ENCODE assay signal across 1 cellular context in genomic region chrX:150547511-150548115, GRCh38.
A peak's percentile ranks its signal among the peaks of the same experiment; 100 is the strongest.
TF ChIP-seq lines count a peak whose summit lies in the region.

No MANE protein-coding gene starts in this region.

TF ChIP-seq in HepG2, 621 proteins besides CTCF, POLR2A, EP300 and RAD21 (continued from another document and continues in another):
- TF ChIP-seq TFAP4 (IDR thresholded peaks at IDR 0.05; ENCODE audit: borderline replicate concordance, low read depth): no peak
- no peak for TF ChIP-seq ZNF609 (CRISPR knock-in tag; IDR thresholded peaks at IDR 0.05; ENCODE audit: borderline replicate concordance)
- no peak for TF ChIP-seq TEAD2 (CRISPR knock-in tag; IDR thresholded peaks at IDR 0.05)
- TF ChIP-seq ZNF34 (CRISPR knock-in tag; IDR thresholded peaks at IDR 0.05; ENCODE audit: borderline replicate concordance): no peak
- no peak for TF ChIP-seq SIX4 (CRISPR knock-in tag; IDR thresholded peaks at IDR 0.05)
- no peak; the same call in 1 of the 2 replicates for TF ChIP-seq NRL (CRISPR knock-in tag; IDR thresholded peaks at IDR 0.05; ENCODE audit: borderline replicate concordance)
- no peak for TF ChIP-seq ZNF468 (CRISPR knock-in tag; IDR thresholded peaks at IDR 0.05)
- TF ChIP-seq AGO1 (IDR thresholded peaks at IDR 0.05; ENCODE audit: low read depth, low read length, poor library complexity, severe bottlenecking): no peak
- no peak for TF ChIP-seq ZNF276 (CRISPR knock-in tag; IDR thresholded peaks at IDR 0.05; ENCODE audit: low read depth)
- no peak for TF ChIP-seq SMC3 (IDR thresholded peaks at IDR 0.05; ENCODE audit: low read length)
- no peak for TF ChIP-seq ZNF569 (CRISPR knock-in tag; IDR thresholded peaks at IDR 0.05; ENCODE audit: borderline replicate concordance)
- no peak for TF ChIP-seq GABPA (IDR thresholded peaks at IDR 0.05; ENCODE audit: low read depth, low read length)
- no peak for TF ChIP-seq GABPA (CRISPR knock-in tag; IDR thresholded peaks at IDR 0.05; ENCODE audit: low read depth)
- TF ChIP-seq ZNF563 (CRISPR knock-in tag; IDR thresholded peaks at IDR 0.05): no peak
- TF ChIP-seq ZNF101 (CRISPR knock-in tag; IDR thresholded peaks at IDR 0.05; ENCODE audit: borderline replicate concordance, low read depth): no peak
- TF ChIP-seq ATF4 (CRISPR knock-in tag; IDR thresholded peaks at IDR 0.05): no peak
- TF ChIP-seq TBP (CRISPR knock-in tag; IDR thresholded peaks at IDR 0.05): no peak
- TF ChIP-seq ZBTB4 (CRISPR knock-in tag; IDR thresholded peaks at IDR 0.05; ENCODE audit: borderline replicate concordance): no peak
- no peak for TF ChIP-seq TSC22D2 (CRISPR knock-in tag; IDR thresholded peaks at IDR 0.05; ENCODE audit: borderline replicate concordance)
- no peak for TF ChIP-seq ZNF281 (CRISPR knock-in tag; IDR thresholded peaks at IDR 0.05; ENCODE audit: borderline replicate concordance)
- no peak for TF ChIP-seq MYC (CRISPR knock-in tag; IDR thresholded peaks at IDR 0.05; ENCODE audit: borderline replicate concordance)
- TF ChIP-seq ZNF546 (CRISPR knock-in tag; conservative IDR thresholded peaks at IDR 0.05): no peak
- no peak for TF ChIP-seq REST (IDR thresholded peaks at IDR 0.05; ENCODE audit: borderline replicate concordance in 1 of 2, low read depth in 1 of 2, low read length in 2 of 2)
- no peak for TF ChIP-seq ZNF329 (CRISPR knock-in tag; IDR thresholded peaks at IDR 0.05; ENCODE audit: low read depth)
- no peak for TF ChIP-seq EHMT2 (IDR thresholded peaks at IDR 0.05; ENCODE audit: borderline replicate concordance, low read depth, low read length)
- no peak for TF ChIP-seq ZNF737 (CRISPR knock-in tag; IDR thresholded peaks at IDR 0.05; ENCODE audit: borderline replicate concordance)
- TF ChIP-seq ZNF644 (CRISPR knock-in tag; IDR thresholded peaks at IDR 0.05; ENCODE audit: low read depth): no peak
- no peak for TF ChIP-seq ZNF577 (CRISPR knock-in tag; IDR thresholded peaks at IDR 0.05; ENCODE audit: borderline replicate concordance, low read depth)
- no peak for TF ChIP-seq GTF2F1 (IDR thresholded peaks at IDR 0.05; ENCODE audit: low read length)
- TF ChIP-seq SATB2 (CRISPR knock-in tag; IDR thresholded peaks at IDR 0.05): no peak
- no peak for TF ChIP-seq PHF20 (CRISPR knock-in tag; IDR thresholded peaks at IDR 0.05)
- TF ChIP-seq JDP2 (CRISPR knock-in tag; IDR thresholded peaks at IDR 0.05; ENCODE audit: borderline replicate concordance): no peak
- TF ChIP-seq ZNF792 (CRISPR knock-in tag; IDR thresholded peaks at IDR 0.05): no peak
- TF ChIP-seq SOX6 (IDR thresholded peaks at IDR 0.05): no peak
- peak; percentile 23; the same call in 1 of the 2 replicates for TF ChIP-seq SOX6 (CRISPR knock-in tag; IDR thresholded peaks at IDR 0.05)
- TF ChIP-seq SUZ12 (IDR thresholded peaks at IDR 0.05; ENCODE audit: low read depth, low read length): no peak
- no peak for TF ChIP-seq ZNF557 (CRISPR knock-in tag; IDR thresholded peaks at IDR 0.05)
- TF ChIP-seq ZNF770 (CRISPR knock-in tag; IDR thresholded peaks at IDR 0.05): no peak
- no peak for TF ChIP-seq KAT2B (IDR thresholded peaks at IDR 0.05; ENCODE audit: borderline replicate concordance, low read depth, low read length)
